ENCODE assay signal across 8 cellular contexts in the genomic region with DNA sequence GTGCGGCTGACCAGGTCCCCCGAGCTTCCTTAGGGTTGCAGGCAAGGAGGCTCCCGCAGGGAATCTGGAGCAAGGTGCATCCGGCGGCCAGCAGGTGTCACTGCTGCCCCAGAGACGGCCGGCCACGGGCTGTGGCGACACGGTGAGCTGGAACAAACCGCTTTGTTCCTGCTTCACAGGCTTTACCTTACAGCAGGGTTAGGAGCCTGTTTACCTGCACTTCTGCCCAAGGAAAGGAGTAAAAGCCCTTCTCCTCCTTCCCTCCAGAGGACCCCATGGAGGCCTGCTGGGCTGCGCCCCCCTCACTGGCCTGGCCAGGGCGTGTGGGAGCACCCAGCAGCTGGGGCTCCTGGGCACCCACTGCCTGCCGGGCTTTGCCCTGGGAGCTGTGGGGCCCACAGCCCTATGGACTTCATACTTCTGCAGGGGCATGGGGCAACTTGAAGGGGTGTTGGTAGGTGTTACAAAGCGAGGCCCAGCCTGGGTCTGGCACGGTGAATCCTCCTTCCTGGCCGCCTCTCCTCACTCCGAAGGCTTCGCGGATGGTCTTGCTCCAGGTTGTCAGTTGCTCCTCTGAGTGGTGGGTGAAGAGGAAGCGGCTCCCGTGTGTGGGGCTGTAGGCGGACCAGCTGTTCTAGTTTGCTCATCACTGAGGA.
DNase-seq lines count a peak whose midpoint lies in the region; ATAC-seq and TF ChIP-seq lines count a peak whose summit lies in the region.

No MANE protein-coding gene starts in this region.

- H3K36me3 Mint-ChIP-seq in activated CD4-positive, alpha-beta T cell treated with anti-CD3 and anti-CD28 coated beads for 36 hours (ENCODE audit: low read depth) = no peaks in the 10 kb centered on the region

- peak overlapping the region; percentile 28 to 37 for H3K9ac ChIP-seq in colonic mucosa (ENCODE audit: low read depth in 2 of 2, low read length in 2 of 2)

- POLR2A ChIA-PET in activated CD4-positive, alpha-beta T cell treated with anti-CD3 and anti-CD28 coated beads for 36 hours (lab: Charles Lee) = no interaction called here

- H3K9me3 Mint-ChIP-seq in activated CD4-positive, alpha-beta T cell treated with anti-CD3 and anti-CD28 coated beads for 36 hours (ENCODE audit: low read depth) = no peaks in the 10 kb centered on the region

- no peaks in the 10 kb centered on the region for H3K4me1 ChIP-seq in colonic mucosa

- ATAC-seq in GM18505 (IDR thresholded peaks at IDR 0.05; ENCODE audit: unreplicated experiment) = peak; percentile 81
- ATAC-seq in HG03139 (IDR thresholded peaks at IDR 0.05; ENCODE audit: unreplicated experiment) = peak; percentile 75
- peak; percentile 94 for ATAC-seq in activated CD4-positive, alpha-beta T cell treated with anti-CD3 and anti-CD28 coated beads for 36 hours

- H3K4me3 ChIP-seq in colonic mucosa (no peak overlapping the region), lower leg skin (ENCODE audit: low read depth, poor library complexity, severe bottlenecking) (no peak overlapping the region)

- no peaks in the 10 kb centered on the region for H3K4me1 Mint-ChIP-seq in activated CD4-positive, alpha-beta T cell treated with anti-CD3 and anti-CD28 coated beads for 36 hours

- H3K27me3 ChIP-seq in colonic mucosa = no peaks in the 10 kb centered on the region

- no peak overlapping the region for H3K27ac Mint-ChIP-seq in activated CD4-positive, alpha-beta T cell treated with anti-CD3 and anti-CD28 coated beads for 36 hours

- no peaks in the 10 kb centered on the region for H3K36me3 ChIP-seq in colonic mucosa

- CTCF ChIA-PET in activated CD4-positive, alpha-beta T cell treated with anti-CD3 and anti-CD28 coated beads for 36 hours (lab: Charles Lee) = interaction anchor here (0.6 to 3.6 kb wide), 76 partner anchors 8 to 1614 kb away, joined by 3 to 21 read pairs (median 4); no protein-coding TSS in a partner anchor

- TF ChIP-seq POLR2A in GM18505 (IDR thresholded peaks at IDR 0.05; ENCODE audit: borderline replicate concordance, extremely low read depth, insufficient read depth, insufficient read length) (no peak), lower leg skin (IDR thresholded peaks at IDR 0.05) (no peak)

- DNase-seq in A172 (ENCODE audit: low spot score) (peak; percentile 57), NCI-H226 (peak; percentile 50), colonic mucosa (peak; percentile 82), lower leg skin (ENCODE audit: low spot score in 2 of 2) (peak; percentile 52 to 95)
- peak; percentile 86 for DNase-seq in activated CD4-positive, alpha-beta T cell treated with anti-CD3 and anti-CD28 coated beads for 36 hours
- peak; percentile 40 to 46 (median 44) for DNase-seq in stimulated activated CD4-positive, alpha-beta T cell treated with anti-CD3 and anti-CD28 coated beads, TNF-alpha, amount 100 ng/mL, for 4 hours (ENCODE audit: low read depth in 3 of 3)

- H3K9me3 ChIP-seq in colonic mucosa = no peaks in the 10 kb centered on the region

- no peak overlapping the region for H3K27ac ChIP-seq in colonic mucosa

- intact Hi-C loops in activated CD4-positive, alpha-beta T cell treated with anti-CD3 and anti-CD28 coated beads for 36 hours (cut with DNase I, micrococcal nuclease) = loop anchor here (2.0 to 10.0 kb wide), 8 partner anchors 79 to 1447 kb away; no protein-coding TSS in a partner anchor
- intact Hi-C loops in colonic mucosa (cut with DNase I) (loop anchor here (5.0 to 10.0 kb wide), 3 partner anchors 176 to 1446 kb away; no protein-coding TSS in a partner anchor), lower leg skin (cut with DNase I; ENCODE audit: low total_unique reads) (loop anchor here (5.0 to 10.0 kb wide), 2 partner anchors 179 to 1446 kb away; no protein-coding TSS in a partner anchor)

- 43 to 78% methylated on average over 11 to 22 of the region's 23 CpGs for WGBS in lower leg skin, 2 donors

- no peaks in the 10 kb centered on the region for H3K27me3 Mint-ChIP-seq in activated CD4-positive, alpha-beta T cell treated with anti-CD3 and anti-CD28 coated beads for 36 hours

- TF ChIP-seq CTCF in colonic mucosa (IDR thresholded peaks at IDR 0.05) = peak; percentile 89
- peak in 1 of 3 donors; percentile 66 for TF ChIP-seq CTCF in lower leg skin (IDR thresholded peaks at IDR 0.05)

- no peak overlapping the region for H3K4me3 Mint-ChIP-seq in activated CD4-positive, alpha-beta T cell treated with anti-CD3 and anti-CD28 coated beads for 36 hours
